In genomic region chrX:21374163-21374993, GRCh38 we compare ENCODE assay signal across 9 cellular contexts. TPM values are rescaled to one million over a fixed set of nuclear protein-coding genes. Genes with fewer than 3 reads are reported as not detected.
DNase-seq lines count a peak whose midpoint lies in the region; ATAC-seq, FAIRE-seq and TF ChIP-seq lines count a peak whose summit lies in the region.
"Had no signal": no experiment of that assay in that cellular context is flagged by ENCODE, and none has a peak within 500 bp of the region (broad histone marks: within the 10 kb centered on the region; RNA-seq: fewer than 3 reads in every experiment).

CNKSR2 (plus strand) TSS chrX:21374418; CDS start chrX:21374898, 480 bp downstream.

- CTCF ChIA-PET in activated CD4-positive, alpha-beta memory T cell treated with anti-CD3 and anti-CD28 coated beads, Interleukin-2, amount 10 ng/mL, durations not matched to agents 7 days and 5 days (lab: Charles Lee): interaction anchor here (0.6 to 1.5 kb wide), 3 partner anchors 106 to 606 kb away, joined by 3 read pairs; no protein-coding TSS in a partner anchor
- CTCF ChIA-PET in H1 (lab: Charles Lee; ENCODE audit: partially characterized antibody): interaction anchor here (1.3 to 1.6 kb wide), 2 partner anchors 10 to 418 kb away, joined by 3 read pairs; no protein-coding TSS in a partner anchor

- H3K9me3 Mint-ChIP-seq in activated CD4-positive, alpha-beta memory T cell treated with anti-CD3 and anti-CD28 coated beads, Interleukin-2, amount 10 ng/mL, durations not matched to agents 7 days and 5 days: no peaks in the 10 kb centered on the region
- H3K9me3 Mint-ChIP-seq in naive B cell: no peaks in the 10 kb centered on the region
- no peaks in the 10 kb centered on the region for H3K9me3 Mint-ChIP-seq in stimulated activated naive B cell treated with anti-CD40 and anti-IgM and Interleukin-4, amounts not matched to agents 10 μg/mL and 1 μg/mL and 100 μg/mL, for 72 hours

- no peaks in the 10 kb centered on the region for H3K9me3 ChIP-seq in H1 (ENCODE audit: insufficient read depth in 2 of 2, low read depth in 1 of 2, low read length in 1 of 2)

- H3K14ac ChIP-seq in H1 (ENCODE audit: insufficient read length): no peak within 1 kb of the TSS

- H2BK120ac ChIP-seq in H1 (replicated peaks; ENCODE audit: low read depth, low read length): no peak within 1 kb of the TSS

- 0 out of 2 replicates have a peak within 1 kb of the TSS, but pooled peaks have one; percentile 10 for H2BK15ac ChIP-seq in H1 (ENCODE audit: low read length)

- no peaks in the 10 kb centered on the region for H4K20me1 ChIP-seq in H1 (replicated peaks in 1 of 2; ENCODE audit: control insufficient read depth in 1 of 2, insufficient read depth in 2 of 2, low read length in 2 of 2)

- ATAC-seq in HG03064 (IDR thresholded peaks at IDR 0.05; ENCODE audit: low read depth, unreplicated experiment): peak; percentile 54
- peak; percentile 75 to 76 for ATAC-seq in naive B cell (ENCODE audit: low read depth in 2 of 2)
- peak; percentile 83 to 87 for ATAC-seq in stimulated activated naive B cell treated with anti-CD40 and anti-IgM and Interleukin-4, amounts not matched to agents 10 μg/mL and 1 μg/mL and 100 μg/mL, for 72 hours (replicated peaks)

- H3K27ac Mint-ChIP-seq in activated CD4-positive, alpha-beta memory T cell treated with anti-CD3 and anti-CD28 coated beads, Interleukin-2, amount 10 ng/mL, durations not matched to agents 7 days and 5 days: no peak within 1 kb of the TSS
- H3K27ac Mint-ChIP-seq in naive B cell: peak within 1 kb of the TSS; percentile 80 to 94 (median 88)
- H3K27ac Mint-ChIP-seq in stimulated activated naive B cell treated with anti-CD40 and anti-IgM and Interleukin-4, amounts not matched to agents 10 μg/mL and 1 μg/mL and 100 μg/mL, for 72 hours: peak within 1 kb of the TSS; percentile 95

- H2AK5ac ChIP-seq in H1 (ENCODE audit: low read depth, low read length): no peak within 1 kb of the TSS

- H3K27me3 Mint-ChIP-seq in activated CD4-positive, alpha-beta memory T cell treated with anti-CD3 and anti-CD28 coated beads, Interleukin-2, amount 10 ng/mL, durations not matched to agents 7 days and 5 days: peaks cover 14% of the 10 kb centered on the region
- H3K27me3 Mint-ChIP-seq in naive B cell: no peaks in the 10 kb centered on the region
- no peaks in the 10 kb centered on the region for H3K27me3 Mint-ChIP-seq in stimulated activated naive B cell treated with anti-CD40 and anti-IgM and Interleukin-4, amounts not matched to agents 10 μg/mL and 1 μg/mL and 100 μg/mL, for 72 hours

- H3K56ac ChIP-seq in H1 (replicated peaks; ENCODE audit: insufficient read length, low read depth, low read length): peak within 1 kb of the TSS; percentile 30

- TF ChIP-seq EP300 in H1 (IDR thresholded peaks at IDR 0.05; ENCODE audit: borderline replicate concordance in 1 of 2, low read depth in 2 of 2, low read length in 2 of 2): no peak

- no peak for FAIRE-seq in H1 (lab: Jason Lieb, UNC)
- FAIRE-seq: A204.1 had no signal

- H3K23ac ChIP-seq in H1 (ENCODE audit: insufficient read length): no peak within 1 kb of the TSS

- TF ChIP-seq CTCF in H1 (IDR thresholded peaks at IDR 0.05; ENCODE audit: control extremely low read depth in 1 of 3, insufficient read depth in 1 of 3, low read depth in 1 of 3, low read length in 3 of 3): no peak

- H3K4me1 Mint-ChIP-seq in activated CD4-positive, alpha-beta memory T cell treated with anti-CD3 and anti-CD28 coated beads, Interleukin-2, amount 10 ng/mL, durations not matched to agents 7 days and 5 days: peaks cover 25% of the 10 kb centered on the region
- peaks cover 17 to 25% (median 24%) of the 10 kb centered on the region in 3 donors for H3K4me1 Mint-ChIP-seq in naive B cell
- peaks cover 5 to 21% of the 10 kb centered on the region in 2 donors for H3K4me1 Mint-ChIP-seq in stimulated activated naive B cell treated with anti-CD40 and anti-IgM and Interleukin-4, amounts not matched to agents 10 μg/mL and 1 μg/mL and 100 μg/mL, for 72 hours

- peak within 1 kb of the TSS; percentile 40 for H4K91ac ChIP-seq in H1 (replicated peaks; ENCODE audit: insufficient read length, low read length)

- H3K36me3 ChIP-seq in H1 (ENCODE audit: control insufficient read depth in 2 of 4, insufficient read depth in 4 of 4, low read length in 3 of 4): no peaks in the 10 kb centered on the region

- no peaks in the 10 kb centered on the region; a peak in 1 of 7 replicates for H3K27me3 ChIP-seq in H1 (replicated peaks in 1 of 4; ENCODE audit: control insufficient read depth in 3 of 4, extremely low read depth in 1 of 4, insufficient read depth in 3 of 4, low read length in 3 of 4)

- TF ChIP-seq POLR2A in H1 (IDR thresholded peaks at IDR 0.05; ENCODE audit: control extremely low read depth in 1 of 2, low read depth in 2 of 2, low read length in 2 of 2): no peak

- peak within 1 kb of the TSS; percentile 86 to 99 for H3K4me2 ChIP-seq in H1 (ENCODE audit: insufficient read depth in 1 of 2, low read depth in 2 of 2, low read length in 2 of 2)

- H4K8ac ChIP-seq in H1 (ENCODE audit: extremely low read depth, insufficient read depth, low read length): peak within 1 kb of the TSS; percentile 51; the same call in 1 of the 2 replicates

- peak within 1 kb of the TSS; percentile 56 to 90 (median 70) for H3K4me3 ChIP-seq in H1 (ENCODE audit: extremely low read depth in 1 of 4, insufficient read depth in 2 of 4, low read depth in 3 of 4, low read length in 4 of 4)

- no peak within 1 kb of the TSS for H3K27ac ChIP-seq in H1 (ENCODE audit: low read depth, low read length)

- TF ChIP-seq RAD21 in H1 (IDR thresholded peaks at IDR 0.05 in 1 of 2, conservative IDR thresholded peaks at IDR 0.05 in 1 of 2; ENCODE audit: low read depth in 2 of 2, low read length in 2 of 2): peak in 1 of 2 experiments; percentile 5; a peak in 1 of 4 replicates

- peaks cover 0 to 7% (median 0%) of the 10 kb centered on the region in 4 experiments; a peak in 1 of 7 replicates for H3K4me1 ChIP-seq in H1 (replicated peaks in 1 of 4; ENCODE audit: control insufficient read depth in 3 of 4, insufficient read depth in 4 of 4, low read length in 3 of 4)

- no peak within 1 kb of the TSS for H3K4ac ChIP-seq in H1 (replicated peaks; ENCODE audit: insufficient read length, low read depth, low read length)

- 0% methylated on average over 13 of the region's 94 CpGs; no CpG with 5 or more reads in 1 of the 2 experiments for WGBS in H1 (ENCODE audit: extremely low coverage in 1 of 2, insufficient coverage in 1 of 2, insufficient read length in 1 of 2, insufficient replicate concordance in 2 of 2, low coverage in 1 of 2, low lambda C conversion rate in 2 of 2, missing lambda C conversion rate in 1 of 2), 2 experiments

- H3K4me3 Mint-ChIP-seq in activated CD4-positive, alpha-beta memory T cell treated with anti-CD3 and anti-CD28 coated beads, Interleukin-2, amount 10 ng/mL, durations not matched to agents 7 days and 5 days: peak within 1 kb of the TSS; percentile 77
- H3K4me3 Mint-ChIP-seq in naive B cell: peak within 1 kb of the TSS; percentile 91 to 96 (median 94)
- peak within 1 kb of the TSS; percentile 98 to 99 for H3K4me3 Mint-ChIP-seq in stimulated activated naive B cell treated with anti-CD40 and anti-IgM and Interleukin-4, amounts not matched to agents 10 μg/mL and 1 μg/mL and 100 μg/mL, for 72 hours

- H2BK5ac ChIP-seq in H1 (ENCODE audit: low read depth, low read length): no peak within 1 kb of the TSS

- no peak within 1 kb of the TSS for H2BK20ac ChIP-seq in H1 (ENCODE audit: low read length)

- POLR2A ChIA-PET in activated CD4-positive, alpha-beta memory T cell treated with anti-CD3 and anti-CD28 coated beads, Interleukin-2, amount 10 ng/mL, durations not matched to agents 7 days and 5 days (lab: Charles Lee): interaction anchor here (2.3 kb wide), 1 partner anchor 64 kb away, joined by 11 read pairs; no protein-coding TSS in a partner anchor
- POLR2A ChIA-PET in H1 (lab: Charles Lee; ENCODE audit: partially characterized antibody): interaction anchor here (0.9 to 1.3 kb wide), 2 partner anchors 330 to 840 kb away, joined by 3 read pairs; no protein-coding TSS in a partner anchor

- H2AFZ ChIP-seq in H1 (ENCODE audit: low read length): peak within 1 kb of the TSS; percentile 76; the same call in 1 of the 2 replicates

- DNase-seq in NCI-H187 (lab: John Stamatoyannopoulos, UW): peak; percentile 39 to 50
- DNase-seq in NCI-H187 treated with DMSO at 0.1 percent for 48 hours (lab: John Stamatoyannopoulos, UW): no peak
- DNase-seq in NCI-H226: peak; percentile 63
- peak; percentile 56 for DNase-seq in activated CD4-positive, alpha-beta memory T cell treated with anti-CD3 and anti-CD28 coated beads, Interleukin-2, amount 10 ng/mL, durations not matched to agents 7 days and 5 days
- DNase-seq in H1 (ENCODE audit: low read depth in 1 of 2, low spot score in 2 of 2): peak in 1 of 2 experiments; percentile 82
- peak; percentile 81 for DNase-seq in naive B cell
- DNase-seq in stimulated activated naive B cell treated with anti-CD40 and anti-IgM and Interleukin-4, amounts not matched to agents 10 μg/mL and 1 μg/mL and 100 μg/mL, for 72 hours: peak; percentile 80

- no peaks in the 10 kb centered on the region for H3K36me3 Mint-ChIP-seq in activated CD4-positive, alpha-beta memory T cell treated with anti-CD3 and anti-CD28 coated beads, Interleukin-2, amount 10 ng/mL, durations not matched to agents 7 days and 5 days (ENCODE audit: low read depth)
- no peaks in the 10 kb centered on the region for H3K36me3 Mint-ChIP-seq in naive B cell
- peaks cover 0 to 3% of the 10 kb centered on the region in 2 donors for H3K36me3 Mint-ChIP-seq in stimulated activated naive B cell treated with anti-CD40 and anti-IgM and Interleukin-4, amounts not matched to agents 10 μg/mL and 1 μg/mL and 100 μg/mL, for 72 hours

- no peak within 1 kb of the TSS for H2BK12ac ChIP-seq in H1 (ENCODE audit: low read depth, low read length)

- peaks cover 0 to 40% of the 10 kb centered on the region in 2 experiments; a peak in 2 of 4 replicates for H3K79me2 ChIP-seq in H1 (ENCODE audit: control insufficient read depth in 1 of 2, insufficient read depth in 2 of 2, low read length in 2 of 2)

- no peaks in the 10 kb centered on the region for H3K79me1 ChIP-seq in H1 (ENCODE audit: low read depth, low read length)

- peaks cover 9% of the 10 kb centered on the region; the same call in 1 of the 2 replicates for H3K23me2 ChIP-seq in H1 (ENCODE audit: low read depth, low read length)

- H4K5ac ChIP-seq in H1 (ENCODE audit: insufficient read length, low read depth, low read length): no peak within 1 kb of the TSS

- peak within 1 kb of the TSS; percentile 45 to 67 (median 62) for H3K9ac ChIP-seq in H1 (replicated peaks in 1 of 4; ENCODE audit: extremely low read depth in 1 of 4, low read depth in 3 of 4, low read length in 3 of 4)

- no peak within 1 kb of the TSS; the same call in 1 of the 2 replicates for H3K18ac ChIP-seq in H1 (ENCODE audit: extremely low read depth, low read length)

RNA-seq across cellular contexts. Expression of gene CNKSR2, which starts in this region (rescaled TPM):
- 1 to 10 TPM; 2.9 to 3.8 TPM for total RNA-seq in activated CD4-positive, alpha-beta memory T cell treated with anti-CD3 and anti-CD28 coated beads, Interleukin-2, amount 10 ng/mL, durations not matched to agents 7 days and 5 days
- total RNA-seq in H1 (2021; fragmentation: NEBNext Ultra II Directional; extraction: Animal tissue kit (Norgen Biotek cat#: 25700)): 16.3 and 19.8 TPM in 2 replicates
- 5.5 and 12.0 TPM in 2 replicates for polyA plus RNA-seq in H1 (2011; rRNA removed)
- polyA plus RNA-seq in H1 (2011; cell fraction: cytosol; rRNA removed): 8.2 TPM
- 18.1 TPM for polyA plus RNA-seq in H1 (2011; cell fraction: nucleus; rRNA removed)
- 7.4 to 13.0 TPM (median 9.6 TPM) in 4 replicates for polyA plus RNA-seq in H1 (2012, experiment 1 of 2)
- polyA plus RNA-seq in H1 (2012, experiment 2 of 2): 0.59 TPM
- polyA plus RNA-seq in H1 (2013, experiment 1 of 2): 5.9 TPM
- polyA plus RNA-seq in H1 (2013, experiment 2 of 2): 5.8 TPM
- 33.7 and 42.3 TPM in 2 replicates for polyA minus RNA-seq in H1 (2011; rRNA and poly(A)+ RNA removed)
- polyA minus RNA-seq in H1 (2011; cell fraction: cytosol; rRNA and poly(A)+ RNA removed): 12.2 TPM
- 94.6 TPM for polyA minus RNA-seq in H1 (2011; cell fraction: nucleus; rRNA and poly(A)+ RNA removed)
- 10 to 100 TPM in 5 of 6 donors, 1 to 10 TPM in 1; 8.7 to 18.2 (median 13.1) TPM for polyA plus RNA-seq in naive B cell (ENCODE audit: low read depth in 6 of 6)
